In the genomic region with DNA sequence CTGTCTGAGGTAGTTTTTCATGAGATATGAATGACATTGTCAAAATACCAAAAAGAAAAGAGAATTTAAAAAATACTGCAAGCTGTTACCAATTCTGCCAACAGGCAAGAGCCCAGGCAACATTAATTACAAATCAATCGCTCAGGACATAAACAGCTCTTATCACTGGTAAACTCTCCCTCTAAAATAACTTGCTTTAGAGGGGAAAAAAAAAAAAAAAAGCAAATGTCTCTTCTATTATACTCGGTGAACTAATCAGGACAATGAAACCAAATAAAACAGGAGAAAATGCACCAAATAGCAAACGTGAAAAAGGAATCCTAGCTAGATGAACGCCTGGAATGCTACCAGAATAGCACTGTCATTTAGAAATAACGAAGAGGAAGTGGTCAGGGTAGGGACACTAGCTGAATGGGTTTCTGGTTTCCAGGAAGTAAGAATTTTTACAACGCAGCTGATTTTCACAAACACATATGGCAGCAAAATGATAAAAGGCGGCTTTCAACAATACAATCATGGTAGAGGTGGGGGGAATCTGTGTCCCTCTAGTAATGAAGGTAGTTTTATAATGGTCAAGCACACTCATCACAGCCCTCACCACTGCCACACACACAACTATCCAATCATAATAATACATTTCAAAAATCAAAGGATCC, we compare ENCODE assay signal across 8 cellular contexts.
DNase-seq lines count a peak whose midpoint lies in the region; ATAC-seq and TF ChIP-seq lines count a peak whose summit lies in the region.

No MANE protein-coding gene starts in this region.

- H3K36me3 ChIP-seq in right atrium auricular region (no peaks in the 10 kb centered on the region), skeletal muscle satellite cell (ENCODE audit: insufficient read depth, low read length) (no peaks in the 10 kb centered on the region)

- no peak overlapping the region for H3K9ac ChIP-seq in skeletal muscle satellite cell (ENCODE audit: low read depth, low read length)

- H3K4me3 ChIP-seq in right atrium auricular region (peak overlapping the region in 1 of 2 donors; percentile 10), epithelial cell of esophagus (ENCODE audit: low read length) (no peak overlapping the region), skeletal muscle satellite cell (ENCODE audit: low read length) (no peak overlapping the region)

- H3K9me3 ChIP-seq in right atrium auricular region (no peaks in the 10 kb centered on the region), skeletal muscle satellite cell (replicated peaks; ENCODE audit: low read length) (no peaks in the 10 kb centered on the region)

- intact Hi-C loops in Right ventricle myocardium superior (cut with DNase I) = no loop called here

- ATAC-seq in Right ventricle myocardium superior (ENCODE audit: poor library complexity) (peak; percentile 73), GM21723 (IDR thresholded peaks at IDR 0.05; ENCODE audit: unreplicated experiment) (no peak)

- H3K27ac ChIP-seq in right atrium auricular region = no peak overlapping the region

- H3K4me2 ChIP-seq in skeletal muscle satellite cell (ENCODE audit: low read length) = peak overlapping the region; percentile 28

- TF ChIP-seq CTCF in right atrium auricular region (IDR thresholded peaks at IDR 0.05) = no peak
- no peak for TF ChIP-seq CTCF in epithelial cell of esophagus (IDR thresholded peaks at IDR 0.05; ENCODE audit: insufficient read depth, low read depth, low read length, missing control alignments)

- DNase-seq in Right ventricle myocardium superior (no peak), right atrium auricular region (ENCODE audit: low spot score) (no peak), NCI-H2081 (lab: John Stamatoyannopoulos, UW) (peak; percentile 7 to 36), epithelial cell of esophagus (ENCODE audit: low read depth) (peak; percentile 3), NCI-H226 (no peak), NCI-H187 (lab: John Stamatoyannopoulos, UW) (no peak)

- H3K27me3 ChIP-seq in right atrium auricular region (no peaks in the 10 kb centered on the region), skeletal muscle satellite cell (ENCODE audit: control insufficient read depth, insufficient read depth, low read length) (no peaks in the 10 kb centered on the region)

- H3K4me1 ChIP-seq in right atrium auricular region (peaks cover 0 to 9% of the 10 kb centered on the region in 2 donors), skeletal muscle satellite cell (ENCODE audit: control insufficient read depth, insufficient read depth, low read length) (peaks cover 8% of the 10 kb centered on the region)

Comparison
In these comparisons a context has a peak if more than half of its experiments do, and no peak if none do; other contexts are left out.
1. DNase-seq: peak in NCI-H2081 (2 of 2) and epithelial cell of esophagus (single experiment); none in Right ventricle myocardium superior (single experiment), right atrium auricular region (single experiment), NCI-H226 (single experiment) and NCI-H187 (0 of 2).